ENCODE assay signal across 8 cellular contexts in genomic region chr12:89245090-89245489, GRCh38.
DNase-seq lines count a peak whose midpoint lies in the region; ATAC-seq, FAIRE-seq and TF ChIP-seq lines count a peak whose summit lies in the region.

No MANE protein-coding gene starts in this region.

- peak overlapping the region; percentile 50 for H3K4me3 Mint-ChIP-seq in activated CD4-positive, alpha-beta T cell treated with anti-CD3 and anti-CD28 coated beads, Interleukin-2, amount 10 ng/mL, durations not matched to agents 7 days and 5 days

- H3K4me3 ChIP-seq in right lobe of liver (no peak overlapping the region), HepG2 (replicated peaks in 1 of 3; ENCODE audit: insufficient read depth in 1 of 3, low read depth in 2 of 3, low read length in 3 of 3) (no peak overlapping the region), gastroesophageal sphincter (no peak overlapping the region), aorta (ENCODE audit: low read length in 2 of 2) (no peak overlapping the region), tibial artery (no peak overlapping the region)

- H4K20me1 ChIP-seq in HepG2 (ENCODE audit: insufficient read depth, low read length), result no peaks in the 10 kb centered on the region

- intact Hi-C loops in right lobe of liver (cut with DNase I) (no loop called here), HepG2 (cut with micrococcal nuclease; ENCODE audit: unreplicated experiment) (no loop called here), aorta (cut with DNase I) (no loop called here), tibial artery (cut with DNase I; ENCODE audit: low total_unique reads) (no loop called here)

- H3K27me3 Mint-ChIP-seq in activated CD4-positive, alpha-beta T cell treated with anti-CD3 and anti-CD28 coated beads, Interleukin-2, amount 10 ng/mL, durations not matched to agents 7 days and 5 days, result peaks cover 2% of the 10 kb centered on the region

- H3K27ac Mint-ChIP-seq in activated CD4-positive, alpha-beta T cell treated with anti-CD3 and anti-CD28 coated beads, Interleukin-2, amount 10 ng/mL, durations not matched to agents 7 days and 5 days, result peak overlapping the region; percentile 89

- H3K9me3 ChIP-seq in right lobe of liver (no peaks in the 10 kb centered on the region), HepG2 (ENCODE audit: low read length) (no peaks in the 10 kb centered on the region), gastroesophageal sphincter (no peaks in the 10 kb centered on the region), aorta (ENCODE audit: control insufficient read depth, low read length) (no peaks in the 10 kb centered on the region), tibial artery (no peaks in the 10 kb centered on the region)

- ATAC-seq in right lobe of liver (peak; percentile 58 to 69 (median 65)), HepG2 (no peak), gastroesophageal sphincter (peak; percentile 51), aorta (ENCODE audit: low FRiP score) (peak; percentile 7)

- TF ChIP-seq CTCF in right lobe of liver (IDR thresholded peaks at IDR 0.05), result no peak
- TF ChIP-seq CTCF in HepG2 (CRISPR knock-in tag; IDR thresholded peaks at IDR 0.05), result no peak
- TF ChIP-seq CTCF in gastroesophageal sphincter (IDR thresholded peaks at IDR 0.05), result no peak
- no peak for TF ChIP-seq CTCF in tibial artery (IDR thresholded peaks at IDR 0.05)

- DNase-seq in right lobe of liver (no peak), HepG2 (ENCODE audit: low spot score) (no peak), aorta (no peak), tibial artery (no peak), dermis blood vessel endothelial cell (no peak), NCI-H345 (lab: John Stamatoyannopoulos, UW) (no peak)
- peak; percentile 83 for DNase-seq in activated CD4-positive, alpha-beta T cell treated with anti-CD3 and anti-CD28 coated beads, Interleukin-2, amount 10 ng/mL, durations not matched to agents 7 days and 5 days

- in situ Hi-C loops in HepG2 (cut with HindIII; ENCODE audit: extremely low pct_ligation_motif_present, low pct_unique_long_range_greater_than_20kb), result no loop called here

- no peak for TF ChIP-seq EP300 in HepG2 (IDR thresholded peaks at IDR 0.05; ENCODE audit: low read depth in 2 of 2, low read length in 2 of 2)
- no peak for TF ChIP-seq EP300 in HepG2 (CRISPR knock-in tag; IDR thresholded peaks at IDR 0.05; ENCODE audit: borderline replicate concordance)
- TF ChIP-seq EP300 in gastroesophageal sphincter (IDR thresholded peaks at IDR 0.05), result no peak

- H3K27ac ChIP-seq in right lobe of liver, result peak overlapping the region in 1 of 3 donors; percentile 16
- H3K27ac ChIP-seq in HepG2 (ENCODE audit: extremely low read length, insufficient read depth, low read length), result no peak overlapping the region
- H3K27ac ChIP-seq in gastroesophageal sphincter, result peak overlapping the region in 3 of 4 donors; percentile 38 to 55 (median 49)
- no peak overlapping the region for H3K27ac ChIP-seq in aorta (ENCODE audit: low read depth in 1 of 2, low read length in 2 of 2)
- no peak overlapping the region for H3K27ac ChIP-seq in tibial artery

- CTCF ChIA-PET in HepG2 (lab: Yijun Ruan, JAX; ENCODE audit: low intra/inter-chr PET ratio, low total read pairs), result no interaction called here
- CTCF ChIA-PET in activated CD4-positive, alpha-beta T cell treated with anti-CD3 and anti-CD28 coated beads, Interleukin-2, amount 10 ng/mL, durations not matched to agents 7 days and 5 days (lab: Charles Lee), result interaction anchor here (0.7 to 4.9 kb wide), 15 partner anchors 9 to 109 kb away, joined by 3 to 24 read pairs (median 4); no protein-coding TSS in a partner anchor

- H3K27me3 ChIP-seq in right lobe of liver (no peaks in the 10 kb centered on the region), HepG2 (ENCODE audit: control insufficient read depth in 1 of 2, insufficient read depth in 2 of 2, low read length in 2 of 2) (no peaks in the 10 kb centered on the region; a peak in 1 of 5 replicates), gastroesophageal sphincter (no peaks in the 10 kb centered on the region), aorta (ENCODE audit: control insufficient read depth in 1 of 2, insufficient read depth in 2 of 2, low read length in 1 of 2) (no peaks in the 10 kb centered on the region), tibial artery (no peaks in the 10 kb centered on the region)

- TF ChIP-seq RAD21 in HepG2 (CRISPR knock-in tag; IDR thresholded peaks at IDR 0.05), result no peak

- H3K36me3 Mint-ChIP-seq in activated CD4-positive, alpha-beta T cell treated with anti-CD3 and anti-CD28 coated beads, Interleukin-2, amount 10 ng/mL, durations not matched to agents 7 days and 5 days (ENCODE audit: low read depth), result peaks cover 29% of the 10 kb centered on the region

- H3K36me3 ChIP-seq in right lobe of liver (no peaks in the 10 kb centered on the region), HepG2 (replicated peaks in 1 of 2; ENCODE audit: control insufficient read depth in 1 of 2, insufficient read depth in 2 of 2, low read length in 2 of 2) (no peaks in the 10 kb centered on the region), gastroesophageal sphincter (no peaks in the 10 kb centered on the region), aorta (ENCODE audit: control insufficient read depth in 1 of 2, insufficient read depth in 2 of 2, low read length in 1 of 2) (no peaks in the 10 kb centered on the region), tibial artery (no peaks in the 10 kb centered on the region)

- peaks cover 61% of the 10 kb centered on the region for H3K4me1 Mint-ChIP-seq in activated CD4-positive, alpha-beta T cell treated with anti-CD3 and anti-CD28 coated beads, Interleukin-2, amount 10 ng/mL, durations not matched to agents 7 days and 5 days

- TF ChIP-seq POLR2A in right lobe of liver (IDR thresholded peaks at IDR 0.05), result no peak
- no peak for TF ChIP-seq POLR2A in HepG2 (IDR thresholded peaks at IDR 0.05; ENCODE audit: insufficient read depth in 1 of 2, low read depth in 2 of 2, low read length in 2 of 2)
- TF ChIP-seq POLR2A in gastroesophageal sphincter (IDR thresholded peaks at IDR 0.05), result no peak

- no peak for FAIRE-seq in HepG2 (lab: Jason Lieb, UNC)

- POLR2A ChIA-PET in HepG2 (lab: Yijun Ruan, JAX), result no interaction called here
- POLR2A ChIA-PET in activated CD4-positive, alpha-beta T cell treated with anti-CD3 and anti-CD28 coated beads, Interleukin-2, amount 10 ng/mL, durations not matched to agents 7 days and 5 days (lab: Charles Lee), result interaction anchor here (1.1 to 1.5 kb wide), 4 partner anchors 20 to 108 kb away, joined by 6 to 11 read pairs (median 10); partner anchors contain the start of gene DUSP6

- no TSS peak for BruUV-seq in HepG2 (replicated peaks; lab: Mats Ljungman, UMichigan)

- H3K9ac ChIP-seq in HepG2 (ENCODE audit: insufficient read depth, low read depth, low read length), result no peak overlapping the region

- H3K79me2 ChIP-seq in HepG2 (ENCODE audit: insufficient read depth, low read length), result no peaks in the 10 kb centered on the region

- H3K4me2 ChIP-seq in HepG2 (ENCODE audit: low read depth, low read length), result no peak overlapping the region

- 45% methylated on average over 4 of the region's 5 CpGs for WGBS in right lobe of liver (ENCODE audit: insufficient coverage, low coverage, low lambda C conversion rate, missing lambda C conversion rate)
- WGBS in HepG2 (ENCODE audit: low lambda C conversion rate), result 57% methylated on average over 5 of the region's 5 CpGs
- 61 to 67% methylated on average over 5 of the region's 5 CpGs for WGBS in gastroesophageal sphincter (ENCODE audit: low coverage in 1 of 2), 2 donors
- 86% methylated on average over 5 of the region's 5 CpGs for WGBS in aorta, 2 donors

- no peak overlapping the region for H2AFZ ChIP-seq in HepG2 (ENCODE audit: low read length)

- peaks cover 30% of the 10 kb centered on the region for H3K9me3 Mint-ChIP-seq in activated CD4-positive, alpha-beta T cell treated with anti-CD3 and anti-CD28 coated beads, Interleukin-2, amount 10 ng/mL, durations not matched to agents 7 days and 5 days

- H3K4me1 ChIP-seq in right lobe of liver (no peaks in the 10 kb centered on the region), HepG2 (ENCODE audit: insufficient read depth, low read length) (peaks cover 12% of the 10 kb centered on the region), gastroesophageal sphincter (peaks cover 13 to 18% (median 14%) of the 10 kb centered on the region in 3 donors), aorta (ENCODE audit: control insufficient read depth in 1 of 2, insufficient read depth in 2 of 2, low read length in 2 of 2) (no peaks in the 10 kb centered on the region), tibial artery (no peaks in the 10 kb centered on the region)

TF ChIP-seq in HepG2, 621 proteins besides CTCF, POLR2A, EP300 and RAD21:
- no peak for TF ChIP-seq ZFP37 (CRISPR knock-in tag; IDR thresholded peaks at IDR 0.05; ENCODE audit: borderline replicate concordance)

Comparison
In these comparisons a context has a peak if more than half of its experiments do, and no peak if none do; other contexts are left out.
1. H3K27ac ChIP-seq: peak in gastroesophageal sphincter (3 of 4); none in HepG2 (single experiment), aorta (0 of 2) and tibial artery (0 of 2).